ENCODE assay signal across 18 cellular contexts in the genomic region with DNA sequence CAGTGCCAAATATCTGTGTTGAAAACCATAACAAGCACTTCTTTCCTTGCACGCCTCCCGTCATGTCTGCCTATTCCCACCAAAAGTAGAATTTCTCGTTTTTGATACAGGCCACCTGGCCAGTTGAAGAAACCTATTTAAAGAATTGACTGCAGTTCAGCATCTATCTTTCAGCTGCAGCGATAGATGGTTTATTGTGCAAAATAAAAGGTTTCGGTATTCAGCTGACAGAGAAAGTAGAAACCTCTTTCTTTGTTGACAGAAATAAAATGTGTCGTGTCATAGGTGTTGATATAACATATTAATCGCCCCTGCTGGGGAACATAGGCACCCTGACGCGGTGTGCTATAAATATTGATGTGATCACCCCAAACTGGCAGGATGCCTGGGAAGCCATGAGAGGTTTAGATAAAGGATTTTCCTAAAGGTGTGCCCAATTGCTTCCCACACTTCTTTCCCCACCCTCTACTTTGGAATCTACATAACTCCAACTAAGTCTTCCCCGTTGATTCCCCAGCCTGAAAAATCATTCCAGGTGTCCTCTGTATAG.
DNase-seq lines count a peak whose midpoint lies in the region; ATAC-seq and TF ChIP-seq lines count a peak whose summit lies in the region.
"Had no signal": no experiment of that assay in that cellular context is flagged by ENCODE, and none has a peak within 500 bp of the region (broad histone marks: within the 10 kb centered on the region; RNA-seq: fewer than 3 reads in every experiment).

No MANE protein-coding gene starts in this region.

- H3K27ac ChIP-seq in heart right ventricle: peak overlapping the region in 4 of 10 donors; percentile 37 to 67 (median 65)
- H3K27ac ChIP-seq: A549, RWPE1, SJSA1 had no signal

- H3K4me3 ChIP-seq in heart right ventricle: no peak overlapping the region
- H3K4me3 ChIP-seq: A549, SJSA1 had no signal

- peak; percentile 6 to 10 for DNase-seq in SHP77 (lab: John Stamatoyannopoulos, UW)
- DNase-seq in SHP77 treated with DMSO at 0.1 percent for 48 hours (lab: John Stamatoyannopoulos, UW): no peak
- DNase-seq in NCI-H1105 treated with DMSO at 0.1 percent for 48 hours (lab: John Stamatoyannopoulos, UW): peak; percentile 46
- DNase-seq in heart right ventricle: peak; percentile 19 to 60
- no peak for DNase-seq in activated T-cell treated with anti-CD3 and anti-CD28 coated beads, Interleukin-2, amount 50 U/mL, for 1 hour
- no peak for DNase-seq in posterior cingulate gyrus
- no peak for DNase-seq in NCI-H1694 (lab: John Stamatoyannopoulos, UW)
- DNase-seq: DMS79 treated with DMSO at 0.1 percent for 48 hours, H7, Karpas-422, NCI-H1436 treated with DMSO at 0.1 percent for 48 hours, NCI-H2029, NCI-H2171 treated with DMSO at 0.1 percent for 48 hours, NCI-H524 treated with DMSO at 0.1 percent for 48 hours, PC-3 had no signal

- WGBS in heart right ventricle, 2 donors: 33 to 48% methylated on average over 10 of the region's 10 CpGs

- no peaks in the 10 kb centered on the region for H3K9me3 ChIP-seq in heart right ventricle
- H3K9me3 ChIP-seq: A549, SJSA1 had no signal

- no peaks in the 10 kb centered on the region for H3K27me3 ChIP-seq in heart right ventricle

- intact Hi-C loops in heart right ventricle (cut with DNase I) (loop anchor here in 4 of 10 donors (5.0 kb wide), 3 partner anchors 467 to 572 kb away; a partner anchor contains a TSS), posterior cingulate gyrus (cut with DNase I) (no loop called here)

- peaks cover 0 to 6% (median 0%) of the 10 kb centered on the region in 9 donors for H3K4me1 ChIP-seq in heart right ventricle
- H3K4me1 ChIP-seq: A549, SJSA1 had no signal

- ATAC-seq in heart right ventricle: peak; percentile 75 to 98 (median 96)
- ATAC-seq: A549, PC-3 had no signal

- no peak for TF ChIP-seq CTCF in heart right ventricle (IDR thresholded peaks at IDR 0.05)

- no peaks in the 10 kb centered on the region for H3K36me3 ChIP-seq in heart right ventricle
- H3K36me3 ChIP-seq: SJSA1 had no signal

Comparison
In these comparisons a context has a peak if more than half of its experiments do, and no peak if none do; other contexts are left out.
1. DNase-seq: peak in SHP77 (2 of 2), NCI-H1105 treated with DMSO at 0.1 percent for 48 hours (single experiment) and heart right ventricle (2 of 2); none in SHP77 treated with DMSO at 0.1 percent for 48 hours (single experiment), activated T-cell treated with anti-CD3 and anti-CD28 coated beads, Interleukin-2, amount 50 U/mL, for 1 hour (single experiment), posterior cingulate gyrus (0 of 10) and NCI-H1694 (single experiment).